In the genomic region with DNA sequence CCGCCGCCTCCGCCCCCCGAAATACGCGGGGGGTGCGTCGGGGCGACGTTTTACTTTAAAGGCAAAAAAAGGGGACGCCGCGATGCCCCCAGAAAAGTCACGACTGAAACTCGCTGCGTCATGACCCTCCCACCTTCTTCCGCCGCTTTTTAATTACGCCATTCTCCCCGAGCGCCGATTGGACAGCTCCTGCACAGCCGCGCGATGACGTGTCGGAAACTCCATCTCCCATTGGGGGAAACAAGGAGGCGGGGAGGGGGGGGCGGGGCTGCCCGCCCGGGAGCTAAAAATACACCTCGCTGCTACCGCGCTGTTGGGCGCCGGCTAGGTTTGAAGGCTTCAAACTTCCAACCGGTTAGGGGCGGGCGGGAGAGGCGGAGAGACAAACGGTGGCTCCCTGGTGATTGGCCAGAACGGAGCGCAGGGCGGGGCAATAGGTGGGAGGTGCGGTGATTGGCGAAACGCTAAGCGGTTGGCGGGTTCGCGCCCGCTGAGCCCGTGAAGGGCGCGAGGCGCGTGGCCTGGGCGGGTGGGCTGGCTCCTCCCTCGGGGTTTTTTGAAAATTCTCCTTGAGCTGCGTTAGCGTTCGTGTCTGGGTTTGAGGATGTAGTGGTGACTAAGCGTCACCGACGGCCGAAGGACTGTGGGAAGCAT, we compare ENCODE assay signal across 9 cellular contexts. TPM values are rescaled to one million over a fixed set of nuclear protein-coding genes. Genes with fewer than 3 reads are reported as not detected.
DNase-seq lines count a peak whose midpoint lies in the region; ATAC-seq, FAIRE-seq and TF ChIP-seq lines count a peak whose summit lies in the region.
"Had no signal": no experiment of that assay in that cellular context is flagged by ENCODE, and none has a peak within 500 bp of the region (broad histone marks: within the 10 kb centered on the region; RNA-seq: fewer than 3 reads in every experiment).

A gene with protein sequence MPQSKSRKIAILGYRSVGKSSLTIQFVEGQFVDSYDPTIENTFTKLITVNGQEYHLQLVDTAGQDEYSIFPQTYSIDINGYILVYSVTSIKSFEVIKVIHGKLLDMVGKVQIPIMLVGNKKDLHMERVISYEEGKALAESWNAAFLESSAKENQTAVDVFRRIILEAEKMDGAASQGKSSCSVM (minus strand): TSS at position 131 of the 654 bp plus-strand sequence. CDS start 384 bp downstream, outside the sequence.

- peak; percentile 99 for DNase-seq in AG09319 (ENCODE audit: extremely low read depth, low read depth)
- peak; percentile 99 for DNase-seq in NCI-H460 (ENCODE audit: extremely low read depth, low read depth)
- DNase-seq in activated CD4-positive, alpha-beta T cell treated with anti-CD3 and anti-CD28 coated beads for 1 hour: peak; percentile 98
- DNase-seq in cerebellum (ENCODE audit: low spot score): peak; percentile 95
- peak; percentile 100 for DNase-seq in kidney
- peak; percentile 99 for DNase-seq in stimulated activated CD4-positive, alpha-beta T cell treated with anti-CD3 and anti-CD28 coated beads, Interleukin-15, amount 100 ng/mL, for 24 hours

- FAIRE-seq in kidney (lab: Jason Lieb, UNC): peak; percentile 11
- FAIRE-seq: TTC549 had no signal

- intact Hi-C loops in kidney (cut with DNase I): no loop called here

- no peaks in the 10 kb centered on the region for H3K36me3 ChIP-seq in kidney (ENCODE audit: control insufficient read depth in 1 of 2, insufficient read depth in 2 of 2, low read length in 2 of 2)

- H3K9me3 ChIP-seq in kidney (ENCODE audit: control insufficient read depth in 1 of 2, low read length in 2 of 2): no peaks in the 10 kb centered on the region

- peak within 1 kb of the TSS; percentile 90 to 94 for H3K4me3 ChIP-seq in kidney (ENCODE audit: low read length in 2 of 2)

- H3K4me1 ChIP-seq in kidney (ENCODE audit: control insufficient read depth in 1 of 2, insufficient read depth in 1 of 2, low read depth in 1 of 2, low read length in 2 of 2): peaks cover 8 to 14% of the 10 kb centered on the region in 2 donors

- H3K27ac ChIP-seq in kidney (ENCODE audit: low read depth in 2 of 2, low read length in 2 of 2): peak within 1 kb of the TSS; percentile 94 to 95

- ATAC-seq in GM19035 (IDR thresholded peaks at IDR 0.05; ENCODE audit: unreplicated experiment) (peak; percentile 66), HG03378 (IDR thresholded peaks at IDR 0.05; ENCODE audit: unreplicated experiment) (peak; percentile 69)

- H3K9ac ChIP-seq in kidney (ENCODE audit: low read length in 2 of 2): peak within 1 kb of the TSS; percentile 95 to 96

- no peak for TF ChIP-seq CTCF in AG09319 (IDR thresholded peaks at IDR 0.05; ENCODE audit: low read depth, low read length)
- TF ChIP-seq CTCF in kidney (IDR thresholded peaks at IDR 0.05; ENCODE audit: borderline replicate concordance, extremely low read depth, insufficient read depth): no peak

RNA-seq across cellular contexts. Expression of the gene that starts here (rescaled TPM):
- total RNA-seq in NCI-H460 (2014; rRNA removed; shearing (Covaris generic)): 207 and 238 TPM in 2 replicates
- 106 and 129 TPM in 2 replicates for polyA plus RNA-seq in NCI-H460 (2014; cell fraction: nucleus; rRNA removed)
- total RNA-seq in cerebellum (59.5 TPM), kidney (92.7 TPM)
- 123 TPM for polyA plus RNA-seq in kidney (ENCODE audit: insufficient read depth, low read depth, low replicate concordance)

Comparison
In these comparisons a context has a peak if more than half of its experiments do, and no peak if none do; other contexts are left out.
1. Peak in every context shown above with its lines: DNase-seq, ATAC-seq, H3K4me3 ChIP-seq and H3K27ac ChIP-seq.